Comparison of ENCODE assay signal across 8 cellular contexts in genomic region chr9:78213696-78214095, GRCh38. TPM values are rescaled to one million over a fixed set of nuclear protein-coding genes. Genes with fewer than 3 reads are reported as not detected.
A peak's percentile ranks its signal among the peaks of the same experiment; 100 is the strongest.
DNase-seq lines count a peak whose midpoint lies in the region; ATAC-seq and TF ChIP-seq lines count a peak whose summit lies in the region.

No MANE protein-coding gene starts in this region.

- no peak overlapping the region for H3K27ac Mint-ChIP-seq in HFFc6
- H3K27ac Mint-ChIP-seq in WTC11 = no peak overlapping the region

- H3K4me1 Mint-ChIP-seq in HFFc6 (ENCODE audit: low read depth) (peaks cover 20% of the 10 kb centered on the region), WTC11 (peaks cover 5% of the 10 kb centered on the region)

- H3K36me3 ChIP-seq in left lung = no peaks in the 10 kb centered on the region
- H3K36me3 ChIP-seq in tibial artery = no peaks in the 10 kb centered on the region
- no peaks in the 10 kb centered on the region for H3K36me3 ChIP-seq in psoas muscle (ENCODE audit: insufficient read depth in 1 of 2, low read depth in 1 of 2)
- H3K36me3 ChIP-seq in stomach = no peaks in the 10 kb centered on the region

- ATAC-seq in WTC11 = peak; percentile 43; the same call in 1 of the 2 replicates
- ATAC-seq in left lung = peak; percentile 92
- ATAC-seq in psoas muscle = no peak
- no peak for ATAC-seq in HG03469 (IDR thresholded peaks at IDR 0.05; ENCODE audit: unreplicated experiment)

- no peak for TF ChIP-seq POLR2A in stomach (IDR thresholded peaks at IDR 0.05)

- peaks cover 0 to 6% of the 10 kb centered on the region in 2 donors for H3K4me1 ChIP-seq in left lung
- H3K4me1 ChIP-seq in tibial artery = peaks cover 0 to 14% (median 6%) of the 10 kb centered on the region in 4 donors
- no peaks in the 10 kb centered on the region for H3K4me1 ChIP-seq in psoas muscle
- peaks cover 0 to 12% (median 3%) of the 10 kb centered on the region in 4 donors for H3K4me1 ChIP-seq in stomach

- no peaks in the 10 kb centered on the region for H3K27me3 ChIP-seq in left lung
- no peaks in the 10 kb centered on the region for H3K27me3 ChIP-seq in tibial artery
- H3K27me3 ChIP-seq in psoas muscle (ENCODE audit: insufficient read depth in 3 of 3, low read length in 2 of 3) = no peaks in the 10 kb centered on the region
- H3K27me3 ChIP-seq in stomach = no peaks in the 10 kb centered on the region

- peak; percentile 54 for TF ChIP-seq CTCF in HFFc6 (IDR thresholded peaks at IDR 0.05)
- TF ChIP-seq CTCF in WTC11 (IDR thresholded peaks at IDR 0.05) = no peak
- no peak for TF ChIP-seq CTCF in left lung (IDR thresholded peaks at IDR 0.05)
- peak in 1 of 2 experiments; percentile 16 for TF ChIP-seq CTCF in tibial artery (IDR thresholded peaks at IDR 0.05)
- no peak for TF ChIP-seq CTCF in psoas muscle (IDR thresholded peaks at IDR 0.05)
- TF ChIP-seq CTCF in stomach (IDR thresholded peaks at IDR 0.05) = peak in 3 of 7 experiments; percentile 15 to 20 (median 16)

- no peaks in the 10 kb centered on the region for H3K9me3 ChIP-seq in left lung
- H3K9me3 ChIP-seq in tibial artery = no peaks in the 10 kb centered on the region
- no peaks in the 10 kb centered on the region for H3K9me3 ChIP-seq in psoas muscle
- no peaks in the 10 kb centered on the region for H3K9me3 ChIP-seq in stomach

- H3K36me3 Mint-ChIP-seq in HFFc6 (ENCODE audit: low read depth) = no peaks in the 10 kb centered on the region
- H3K36me3 Mint-ChIP-seq in WTC11 = no peaks in the 10 kb centered on the region

- WGBS in psoas muscle, 3 donors = 27 to 36% (median 33%) methylated on average over 4 of the region's 4 CpGs
- WGBS in stomach, 5 donors = 6 to 15% (median 13%) methylated on average over 4 of the region's 4 CpGs

- TF ChIP-seq EP300 in stomach (IDR thresholded peaks at IDR 0.05) = no peak

- peaks cover 9% of the 10 kb centered on the region for H3K27me3 Mint-ChIP-seq in HFFc6 (ENCODE audit: insufficient read depth)
- H3K27me3 Mint-ChIP-seq in WTC11 (ENCODE audit: low read depth) = no peaks in the 10 kb centered on the region; the same call in 1 of the 2 replicates

- CTCF ChIA-PET in WTC11 (lab: Charles Lee) = interaction anchor here (2.8 kb wide), 1 partner anchor 83 kb away, joined by 7 read pairs; no protein-coding TSS in a partner anchor

- DNase-seq in Caki2 (ENCODE audit: low read depth) (peak; percentile 21), HFFc6 (peak; percentile 34), WTC11 (ENCODE audit: low spot score) (no peak), left lung (no peak), tibial artery (no peak), psoas muscle (no peak), stomach (no peak)

- H3K27ac ChIP-seq in left lung (no peak overlapping the region), tibial artery (no peak overlapping the region), psoas muscle (no peak overlapping the region), stomach (no peak overlapping the region)

- H3K9me3 Mint-ChIP-seq in HFFc6 (no peaks in the 10 kb centered on the region), WTC11 (no peaks in the 10 kb centered on the region)

- H3K4me3 Mint-ChIP-seq in HFFc6 (peak overlapping the region; percentile 60; the same call in 1 of the 2 replicates), WTC11 (no peak overlapping the region)

- H3K4me3 ChIP-seq in left lung (no peak overlapping the region), tibial artery (no peak overlapping the region), psoas muscle (no peak overlapping the region), stomach (no peak overlapping the region)

- POLR2A ChIA-PET in WTC11 (lab: Charles Lee) = no interaction called here

- intact Hi-C loops in left lung (cut with DNase I) = no loop called here
- intact Hi-C loops in tibial artery (cut with DNase I; ENCODE audit: low total_unique reads) = loop anchor here (10.0 kb wide), 1 partner anchor 799 kb away; no protein-coding TSS in a partner anchor
- intact Hi-C loops in psoas muscle (cut with DNase I) = no loop called here
- intact Hi-C loops in stomach (cut with DNase I; ENCODE audit: low total_unique reads) = no loop called here

- in situ Hi-C loops in Caki2 (cut with HindIII; ENCODE audit: low pct_unique_long_range_greater_than_20kb, low sequenced_read_pairs) = no loop called here

TF ChIP-seq in WTC11, 78 proteins besides CTCF, POLR2A, EP300 and RAD21 (continues in another document):
- TF ChIP-seq ARID4B (CRISPR knock-in tag; IDR thresholded peaks at IDR 0.05; ENCODE audit: borderline replicate concordance) = no peak
- TF ChIP-seq ATF3 (CRISPR knock-in tag; conservative IDR thresholded peaks at IDR 0.05) = no peak
- TF ChIP-seq ZNF425 (CRISPR knock-in tag; conservative IDR thresholded peaks at IDR 0.05) = no peak
- no peak for TF ChIP-seq IRF2 (CRISPR knock-in tag; IDR thresholded peaks at IDR 0.05; ENCODE audit: borderline replicate concordance, low read depth)
- TF ChIP-seq CDX4 (CRISPR knock-in tag; IDR thresholded peaks at IDR 0.05; ENCODE audit: borderline replicate concordance) = no peak
- TF ChIP-seq ELF4 (CRISPR knock-in tag; IDR thresholded peaks at IDR 0.05; ENCODE audit: low read depth) = no peak
- TF ChIP-seq EMX1 (CRISPR knock-in tag; IDR thresholded peaks at IDR 0.05) = no peak
- no peak for TF ChIP-seq ZNF219 (CRISPR knock-in tag; IDR thresholded peaks at IDR 0.05; ENCODE audit: borderline replicate concordance)

RNA-seq across cellular contexts. Expression of gene CEP78, which starts 22.2 kb away (rescaled TPM):
- total RNA-seq in Caki2 (2014; rRNA removed; shearing (Covaris generic); ENCODE audit: low replicate concordance) = 7.3 and 15.8 TPM in 2 replicates
- total RNA-seq in HFFc6 (2021; fragmentation: NEBNext Ultra II Directional; extraction: Animal tissue kit (Norgen Biotek cat#: 25700)) = 10 to 100 TPM; 19.4 to 27.5 (median 23.6) TPM
- total RNA-seq in WTC11 (2021) (42.0 to 44.1 TPM (median 44.0 TPM) in 3 replicates), left lung (10 to 100 TPM; 14.0 to 17.3 TPM), psoas muscle (1 to 10 TPM; 2.5 to 4.3 (median 4.2) TPM), stomach (10 to 100 TPM in 3 of 5 donors, 1 to 10 TPM in 2; 4.5 to 34.1 (median 10.5) TPM)
- polyA plus RNA-seq in psoas muscle (1 to 10 TPM; 1.8 to 3.0 (median 2.3) TPM), stomach (1 to 10 TPM; 3.5 to 5.7 (median 4.7) TPM)

Comparison
In these comparisons a context has a peak if more than half of its experiments do, and no peak if none do; other contexts are left out.
1. DNase-seq: peak in Caki2 (single experiment) and HFFc6 (single experiment); none in WTC11 (single experiment), left lung (0 of 2), tibial artery (0 of 2), psoas muscle (0 of 2) and stomach (single experiment).
2. ATAC-seq: peak in WTC11 (single experiment) and left lung (single experiment); none in psoas muscle (0 of 4) and HG03469 (single experiment).